12 cellular contexts compared by ENCODE assay signal in the genomic region with DNA sequence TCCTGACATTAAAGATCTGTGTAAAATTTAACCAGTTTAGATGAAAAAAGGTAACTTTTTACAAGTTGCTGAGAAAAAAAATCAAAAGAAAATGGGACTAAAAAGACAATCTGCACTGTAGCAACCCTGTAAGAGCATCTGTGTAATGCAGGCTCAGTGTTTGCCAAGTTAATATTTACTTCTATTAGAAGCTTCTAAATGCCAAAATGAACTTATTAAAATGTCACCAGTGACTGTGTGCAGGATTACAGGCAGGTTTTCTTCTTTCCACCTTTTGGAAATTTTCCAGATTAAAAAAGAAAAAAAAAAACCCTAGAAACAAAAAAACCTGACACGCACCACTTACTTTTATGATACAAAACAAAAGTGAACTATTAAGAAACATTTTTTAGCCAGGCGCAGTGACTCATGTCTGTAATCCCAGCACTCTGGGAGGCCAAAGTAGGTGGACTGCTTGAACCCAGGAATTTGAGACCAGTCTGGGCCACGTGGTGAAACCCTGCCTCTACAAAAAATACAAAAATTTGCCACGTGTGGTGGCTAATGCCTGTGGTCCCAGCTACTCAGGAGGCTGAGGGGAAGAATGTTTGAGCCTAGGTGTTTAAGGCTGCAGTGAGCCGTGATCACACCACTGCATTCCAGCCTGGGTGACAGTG.
A peak's percentile ranks its signal among the peaks of the same experiment; 100 is the strongest.
DNase-seq lines count a peak whose midpoint lies in the region; ATAC-seq, FAIRE-seq and TF ChIP-seq lines count a peak whose summit lies in the region.
"Had no signal": no experiment of that assay in that cellular context is flagged by ENCODE, and none has a peak within 500 bp of the region (broad histone marks: within the 10 kb centered on the region; RNA-seq: fewer than 3 reads in every experiment).

No MANE protein-coding gene starts in this region.

- H3K4me1 Mint-ChIP-seq in Caco-2 (ENCODE audit: low read depth, unreplicated experiment), result peaks cover 30% of the 10 kb centered on the region
- no peaks in the 10 kb centered on the region for H3K4me1 Mint-ChIP-seq in effector memory CD8-positive, alpha-beta T cell (ENCODE audit: low read depth in 2 of 2)
- peaks cover 11% of the 10 kb centered on the region for H3K4me1 Mint-ChIP-seq in T-helper 2 cell treated with Interferon-gamma antibody and Interleukin-4, amounts not matched to agents 5 μg/mL and 100 μg/mL, for 36 hours (ENCODE audit: low read depth)
- H3K4me1 Mint-ChIP-seq: memory B cell had no signal

- H3K9me3 ChIP-seq in Caco-2 (no peaks in the 10 kb centered on the region), GM12878 (replicated peaks; ENCODE audit: control insufficient read depth, insufficient read depth, low read length) (no peaks in the 10 kb centered on the region), liver (ENCODE audit: control insufficient read depth in 4 of 4, low read length in 3 of 4) (no peaks in the 10 kb centered on the region)
- H3K9me3 ChIP-seq: BE2C had no signal

- TF ChIP-seq CTCF in Caco-2 (IDR thresholded peaks at IDR 0.05; ENCODE audit: insufficient read depth in 1 of 2, low read depth in 1 of 2, low read length in 1 of 2, severe bottlenecking in 1 of 2, unreplicated experiment in 1 of 2), result no peak
- no peak for TF ChIP-seq CTCF in GM12878 (IDR thresholded peaks at IDR 0.05 in 2 of 3, conservative IDR thresholded peaks at IDR 0.05 in 1 of 3; ENCODE audit: control insufficient read depth in 2 of 3, extremely low read depth in 1 of 3, insufficient read depth in 1 of 3, low read depth in 3 of 3, low read length in 3 of 3)
- no peak for TF ChIP-seq CTCF in liver (IDR thresholded peaks at IDR 0.05; ENCODE audit: low read depth, low read length, missing input control)

- POLR2A ChIA-PET in Caco-2 (lab: Charles Lee) (interaction anchor here (1.8 kb wide), 1 partner anchor 190 kb away, joined by 10 read pairs; no protein-coding TSS in a partner anchor), GM12878 (lab: Charles Lee) (no interaction called here)

- H3K27me3 Mint-ChIP-seq in Caco-2 (ENCODE audit: insufficient read depth, unreplicated experiment), result no peaks in the 10 kb centered on the region
- no peaks in the 10 kb centered on the region for H3K27me3 Mint-ChIP-seq in effector memory CD8-positive, alpha-beta T cell
- H3K27me3 Mint-ChIP-seq in T-helper 2 cell treated with Interferon-gamma antibody and Interleukin-4, amounts not matched to agents 5 μg/mL and 100 μg/mL, for 36 hours (ENCODE audit: low read depth), result peaks cover 9% of the 10 kb centered on the region

- DNase-seq in Caco-2 (peak; percentile 41 to 58), HT1080 (ENCODE audit: low read depth) (peak; percentile 32), GM12878 (ENCODE audit: low read depth, low spot score) (no peak)
- DNase-seq in effector memory CD8-positive, alpha-beta T cell, result no peak
- DNase-seq in T-helper 2 cell treated with Interferon-gamma antibody and Interleukin-4, amounts not matched to agents 5 μg/mL and 100 μg/mL, for 36 hours (ENCODE audit: low spot score), result no peak
- DNase-seq in activated CD4-positive, alpha-beta T cell treated with anti-CD3 and anti-CD28 coated beads, Interleukin-2, amount 50 U/mL, for 4 hours, result no peak
- DNase-seq: BE2C, GDM1 had no signal

- BruUV-seq in Caco-2 (replicated peaks; lab: Mats Ljungman, UMichigan) (no TSS peak), GM12878 (replicated peaks; lab: Mats Ljungman, UMichigan) (no TSS peak)

- no peak for TF ChIP-seq POLR2A in GM12878 (IDR thresholded peaks at IDR 0.05; ENCODE audit: low read depth, low read length)

- TF ChIP-seq RAD21 in GM12878 (IDR thresholded peaks at IDR 0.05; ENCODE audit: insufficient read depth, low read depth, low read length) (no peak), liver (IDR thresholded peaks at IDR 0.05) (peak in 1 of 2 donors; percentile 35)

- no peak overlapping the region for H2AFZ ChIP-seq in GM12878 (ENCODE audit: control insufficient read depth, low read depth, low read length)

- FAIRE-seq in GM12878 (lab: Jason Lieb, UNC), result no peak

- RAD21 ChIA-PET in GM12878 (lab: Charles Lee; ENCODE audit: unreplicated experiment), result no interaction called here

- H3K36me3 ChIP-seq in Caco-2 (ENCODE audit: control insufficient read depth, insufficient read depth, low read length) (peaks cover 1% of the 10 kb centered on the region; the same call in 1 of the 2 replicates), GM12878 (ENCODE audit: control insufficient read depth in 2 of 2, insufficient read depth in 2 of 2, low read length in 1 of 2) (no peaks in the 10 kb centered on the region), liver (ENCODE audit: control insufficient read depth in 4 of 4, insufficient read depth in 3 of 4, low read depth in 1 of 4, low read length in 3 of 4) (peaks cover 3 to 14% (median 11%) of the 10 kb centered on the region in 4 donors)

- no peak overlapping the region for H3K4me2 ChIP-seq in GM12878 (ENCODE audit: control insufficient read depth, insufficient read depth)

- H3K9ac ChIP-seq in GM12878 (ENCODE audit: control insufficient read depth, insufficient read depth, low read length) (no peak overlapping the region), liver (ENCODE audit: low read depth in 1 of 2, low read length in 2 of 2) (no peak overlapping the region)

- H3K27ac ChIP-seq in GM12878 (ENCODE audit: control insufficient read depth, insufficient read depth) (no peak overlapping the region), liver (ENCODE audit: low read depth in 1 of 2, low read length in 2 of 2) (peak overlapping the region; percentile 9 to 75)

- H4K20me1 ChIP-seq in GM12878 (ENCODE audit: control insufficient read depth, insufficient read depth), result no peaks in the 10 kb centered on the region

- no peak for TF ChIP-seq EP300 in GM12878 (IDR thresholded peaks at IDR 0.05; ENCODE audit: borderline replicate concordance in 1 of 2, control insufficient read depth in 1 of 2, low read depth in 2 of 2, low read length in 2 of 2)

- H3K4me3 ChIP-seq in Caco-2 (ENCODE audit: low read depth, low read length) (no peak overlapping the region), GM12878 (no peak overlapping the region), liver (ENCODE audit: low read depth in 1 of 3, low read length in 3 of 3) (no peak overlapping the region)

- peak overlapping the region; percentile 48 for H3K4me3 Mint-ChIP-seq in Caco-2 (ENCODE audit: unreplicated experiment)
- H3K4me3 Mint-ChIP-seq in effector memory CD8-positive, alpha-beta T cell, result no peak overlapping the region
- no peak overlapping the region for H3K4me3 Mint-ChIP-seq in T-helper 2 cell treated with Interferon-gamma antibody and Interleukin-4, amounts not matched to agents 5 μg/mL and 100 μg/mL, for 36 hours
- H3K4me3 Mint-ChIP-seq: memory B cell; stimulated activated effector memory CD8-positive, alpha-beta T cell treated with anti-CD3 and anti-CD28 coated beads, Interleukin-12 subunit alpha, Interleukin-12 subunit beta, amount 100 ng/mL, for 72 hours had no signal

- CTCF ChIA-PET in Caco-2 (lab: Charles Lee) (interaction anchor here (1.1 to 3.5 kb wide), 2 partner anchors 9 to 191 kb away, joined by 3 to 17 read pairs; no protein-coding TSS in a partner anchor), GM12878 (lab: Yijun Ruan, JAX) (no interaction called here)

- intact Hi-C loops in Caco-2 (cut with micrococcal nuclease; ENCODE audit: unreplicated experiment) (loop anchor here (1.0 kb wide), 1 partner anchor 8 kb away; no protein-coding TSS in a partner anchor), GM12878 (cut with micrococcal nuclease; ENCODE audit: unreplicated experiment) (no loop called here)

- in situ Hi-C loops in GM12878 (cut with MboI), result no loop called here

- peaks cover 94% of the 10 kb centered on the region for H3K36me3 Mint-ChIP-seq in Caco-2 (ENCODE audit: insufficient read depth, unreplicated experiment)
- no peaks in the 10 kb centered on the region for H3K36me3 Mint-ChIP-seq in effector memory CD8-positive, alpha-beta T cell (ENCODE audit: insufficient read depth)
- H3K36me3 Mint-ChIP-seq in T-helper 2 cell treated with Interferon-gamma antibody and Interleukin-4, amounts not matched to agents 5 μg/mL and 100 μg/mL, for 36 hours (ENCODE audit: low read depth), result no peaks in the 10 kb centered on the region
- H3K36me3 Mint-ChIP-seq: memory B cell; stimulated activated effector memory CD8-positive, alpha-beta T cell treated with anti-CD3 and anti-CD28 coated beads, Interleukin-12 subunit alpha, Interleukin-12 subunit beta, amount 100 ng/mL, for 72 hours had no signal

- H3K4me1 ChIP-seq in Caco-2 (peaks cover 47% of the 10 kb centered on the region), GM12878 (ENCODE audit: control insufficient read depth, insufficient read depth, low read length) (no peaks in the 10 kb centered on the region), liver (ENCODE audit: control insufficient read depth in 4 of 4, insufficient read depth in 4 of 4, low read length in 3 of 4) (peaks cover 0 to 11% (median 8%) of the 10 kb centered on the region in 4 donors)
- H3K4me1 ChIP-seq: BE2C had no signal

- H3K9me3 Mint-ChIP-seq in Caco-2 (ENCODE audit: unreplicated experiment), result no peaks in the 10 kb centered on the region
- no peaks in the 10 kb centered on the region for H3K9me3 Mint-ChIP-seq in effector memory CD8-positive, alpha-beta T cell
- no peaks in the 10 kb centered on the region for H3K9me3 Mint-ChIP-seq in T-helper 2 cell treated with Interferon-gamma antibody and Interleukin-4, amounts not matched to agents 5 μg/mL and 100 μg/mL, for 36 hours
- H3K9me3 Mint-ChIP-seq: memory B cell; stimulated activated effector memory CD8-positive, alpha-beta T cell treated with anti-CD3 and anti-CD28 coated beads, Interleukin-12 subunit alpha, Interleukin-12 subunit beta, amount 100 ng/mL, for 72 hours had no signal

- H3K27me3 ChIP-seq in Caco-2 (replicated peaks; ENCODE audit: control insufficient read depth, insufficient read depth, low read length) (no peaks in the 10 kb centered on the region), GM12878 (replicated peaks in 1 of 2; ENCODE audit: control insufficient read depth in 2 of 2, insufficient read depth in 2 of 2, low read length in 1 of 2) (no peaks in the 10 kb centered on the region), liver (ENCODE audit: control insufficient read depth in 4 of 4, insufficient read depth in 4 of 4, low read length in 3 of 4) (no peaks in the 10 kb centered on the region)
- H3K27me3 ChIP-seq: BE2C had no signal

- peak; percentile 36; the same call in 2 of the 3 replicates for ATAC-seq in GM12878
- no peak for ATAC-seq in effector memory CD8-positive, alpha-beta T cell (replicated peaks)
- no peak for ATAC-seq in GM19397 (IDR thresholded peaks at IDR 0.05; ENCODE audit: unreplicated experiment)
- ATAC-seq: stimulated activated effector memory CD8-positive, alpha-beta T cell treated with anti-CD3 and anti-CD28 coated beads, Interleukin-12 subunit alpha, Interleukin-12 subunit beta, amount 100 ng/mL, for 72 hours had no signal

- 0% methylated on average over 5 of the region's 5 CpGs for WGBS in GM12878 (ENCODE audit: insufficient coverage, insufficient replicate concordance, low lambda C conversion rate, missing lambda C conversion rate)
- 56% methylated on average over 5 of the region's 5 CpGs for WGBS in liver

- H3K79me2 ChIP-seq in GM12878 (ENCODE audit: control insufficient read depth, insufficient read depth, low read length), result no peaks in the 10 kb centered on the region

- peak overlapping the region; percentile 91 for H3K27ac Mint-ChIP-seq in Caco-2 (ENCODE audit: unreplicated experiment)
- no peak overlapping the region for H3K27ac Mint-ChIP-seq in effector memory CD8-positive, alpha-beta T cell
- H3K27ac Mint-ChIP-seq in T-helper 2 cell treated with Interferon-gamma antibody and Interleukin-4, amounts not matched to agents 5 μg/mL and 100 μg/mL, for 36 hours, result no peak overlapping the region
- H3K27ac Mint-ChIP-seq: memory B cell; stimulated activated effector memory CD8-positive, alpha-beta T cell treated with anti-CD3 and anti-CD28 coated beads, Interleukin-12 subunit alpha, Interleukin-12 subunit beta, amount 100 ng/mL, for 72 hours had no signal

- SMC1A ChIA-PET in GM12878 (lab: Charles Lee; ENCODE audit: uncharacterized antibody, unreplicated experiment), result no interaction called here

Comparison
In these comparisons a context has a peak if more than half of its experiments do, and no peak if none do; other contexts are left out.
1. DNase-seq: peak in Caco-2 (2 of 2) and HT1080 (single experiment); none in GM12878 (single experiment), effector memory CD8-positive, alpha-beta T cell (0 of 3), T-helper 2 cell treated with Interferon-gamma antibody and Interleukin-4, amounts not matched to agents 5 μg/mL and 100 μg/mL, for 36 hours (single experiment) and activated CD4-positive, alpha-beta T cell treated with anti-CD3 and anti-CD28 coated beads, Interleukin-2, amount 50 U/mL, for 4 hours (0 of 2).